ENCODE assay signal across 9 cellular contexts in genomic region chr11:101862410-101863233, GRCh38. TPM values are rescaled to one million over a fixed set of nuclear protein-coding genes. Genes with fewer than 3 reads are reported as not detected.
DNase-seq lines count a peak whose midpoint lies in the region; ATAC-seq and TF ChIP-seq lines count a peak whose summit lies in the region.
"Had no signal": no experiment of that assay in that cellular context is flagged by ENCODE, and none has a peak within 500 bp of the region (broad histone marks: within the 10 kb centered on the region; RNA-seq: fewer than 3 reads in every experiment).

No MANE protein-coding gene starts in this region.

- H3K36me3 ChIP-seq in gastroesophageal sphincter (no peaks in the 10 kb centered on the region), smooth muscle cell (ENCODE audit: low read depth) (no peaks in the 10 kb centered on the region)

- TF ChIP-seq CTCF in gastroesophageal sphincter (IDR thresholded peaks at IDR 0.05) (peak in 2 of 4 experiments; percentile 16 to 50), smooth muscle cell (IDR thresholded peaks at IDR 0.05; ENCODE audit: borderline replicate concordance, insufficient read depth, poor library complexity, severe bottlenecking) (peak; percentile 40)

- H3K27me3 ChIP-seq in gastroesophageal sphincter = no peaks in the 10 kb centered on the region
- no peaks in the 10 kb centered on the region for H3K27me3 ChIP-seq in smooth muscle cell (ENCODE audit: low read depth)

- peak overlapping the region; percentile 1 for H2AFZ ChIP-seq in smooth muscle cell (ENCODE audit: low read depth)

- no peaks in the 10 kb centered on the region for H4K20me1 ChIP-seq in smooth muscle cell (ENCODE audit: low read depth)

- no peak for TF ChIP-seq POLR2A in gastroesophageal sphincter (IDR thresholded peaks at IDR 0.05)

- H3K4me3 ChIP-seq in gastroesophageal sphincter = no peak overlapping the region
- no peak overlapping the region for H3K4me3 ChIP-seq in smooth muscle cell

- H3K9ac ChIP-seq in smooth muscle cell (ENCODE audit: low read depth) = peak overlapping the region; percentile 36

- DNase-seq in NCI-H1105 treated with DMSO at 0.1 percent for 48 hours (lab: John Stamatoyannopoulos, UW) (peak; percentile 12), NCI-H1105 (lab: John Stamatoyannopoulos, UW) (no peak), RPMI8226 (peak; percentile 19), smooth muscle cell (lab: John Stamatoyannopoulos, UW; ENCODE audit: unreplicated experiment) (no peak), NOMO-1 treated with dmso at 0.1 percent for 144 hours (lab: John Stamatoyannopoulos, UW; ENCODE audit: unreplicated experiment) (no peak), NCI-H187 treated with DMSO at 0.1 percent for 48 hours (lab: John Stamatoyannopoulos, UW) (no peak)
- DNase-seq in activated CD4-positive, CD25-positive, alpha-beta regulatory T cell treated with anti-CD3 and anti-CD28 coated beads, Interleukin-2, amount 50 U/mL, for 72 hours = no peak
- DNase-seq: activated B cell treated with CpG ODN at 0.5 μM for 24 hours had no signal

- TF ChIP-seq EP300 in gastroesophageal sphincter (IDR thresholded peaks at IDR 0.05) = no peak

- no peaks in the 10 kb centered on the region for H3K79me2 ChIP-seq in smooth muscle cell (ENCODE audit: low read depth)

- no peaks in the 10 kb centered on the region for H3K9me3 ChIP-seq in gastroesophageal sphincter
- H3K9me3 ChIP-seq in smooth muscle cell (replicated peaks; ENCODE audit: low read depth) = no peaks in the 10 kb centered on the region

- 48 to 55% methylated on average over 5 of the region's 5 CpGs for WGBS in gastroesophageal sphincter (ENCODE audit: low coverage in 1 of 2), 2 donors
- 46% methylated on average over 5 of the region's 5 CpGs for WGBS in smooth muscle cell (ENCODE audit: low lambda C conversion rate)

- H3K4me1 ChIP-seq in gastroesophageal sphincter = peaks cover 10 to 22% (median 12%) of the 10 kb centered on the region in 3 donors
- H3K4me1 ChIP-seq in smooth muscle cell (ENCODE audit: low read depth) = no peaks in the 10 kb centered on the region

- H3K27ac ChIP-seq in gastroesophageal sphincter = peak overlapping the region in 3 of 4 donors; percentile 19 to 45 (median 28)
- H3K27ac ChIP-seq in smooth muscle cell (ENCODE audit: low read depth) = peak overlapping the region; percentile 77

- peak overlapping the region; percentile 37 for H3K4me2 ChIP-seq in smooth muscle cell

- H3F3A ChIP-seq in smooth muscle cell (ENCODE audit: low read depth) = peaks cover 23% of the 10 kb centered on the region

- peak; percentile 29 for ATAC-seq in gastroesophageal sphincter

RNA-seq across cellular contexts. Expression of gene CEP126, which starts 52.2 kb away (rescaled TPM):
- total RNA-seq in gastroesophageal sphincter (10 to 100 TPM in 2 of 4 donors, 1 to 10 TPM in 2; 4.3 to 11.7 (median 9.6) TPM), smooth muscle cell (2.3 and 2.5 TPM in 2 replicates)
- 1.4 and 1.6 TPM in 2 replicates for polyA plus RNA-seq in smooth muscle cell

RNA-seq across cellular contexts. Expression of gene ANGPTL5, which starts 53.7 kb away (rescaled TPM):
- total RNA-seq in gastroesophageal sphincter (under 1 TPM in 3 of 4 donors, not detected in 1; 0.12 to 0.62 (median 0.57) TPM), smooth muscle cell (not detected in 2 replicates)
- not detected in 2 replicates for polyA plus RNA-seq in smooth muscle cell
- total RNA-seq: activated B cell treated with CpG ODN at 0.5 μM for 24 hours had no signal

Comparison
In these comparisons a context has a peak if more than half of its experiments do, and no peak if none do; other contexts are left out.
1. DNase-seq: peak in NCI-H1105 treated with DMSO at 0.1 percent for 48 hours (single experiment) and RPMI8226 (single experiment); none in NCI-H1105 (single experiment), smooth muscle cell (single experiment), NOMO-1 treated with dmso at 0.1 percent for 144 hours (single experiment), activated CD4-positive, CD25-positive, alpha-beta regulatory T cell treated with anti-CD3 and anti-CD28 coated beads, Interleukin-2, amount 50 U/mL, for 72 hours (single experiment) and NCI-H187 treated with DMSO at 0.1 percent for 48 hours (single experiment).